ENCODE assay signal across 18 cellular contexts in the genomic region with DNA sequence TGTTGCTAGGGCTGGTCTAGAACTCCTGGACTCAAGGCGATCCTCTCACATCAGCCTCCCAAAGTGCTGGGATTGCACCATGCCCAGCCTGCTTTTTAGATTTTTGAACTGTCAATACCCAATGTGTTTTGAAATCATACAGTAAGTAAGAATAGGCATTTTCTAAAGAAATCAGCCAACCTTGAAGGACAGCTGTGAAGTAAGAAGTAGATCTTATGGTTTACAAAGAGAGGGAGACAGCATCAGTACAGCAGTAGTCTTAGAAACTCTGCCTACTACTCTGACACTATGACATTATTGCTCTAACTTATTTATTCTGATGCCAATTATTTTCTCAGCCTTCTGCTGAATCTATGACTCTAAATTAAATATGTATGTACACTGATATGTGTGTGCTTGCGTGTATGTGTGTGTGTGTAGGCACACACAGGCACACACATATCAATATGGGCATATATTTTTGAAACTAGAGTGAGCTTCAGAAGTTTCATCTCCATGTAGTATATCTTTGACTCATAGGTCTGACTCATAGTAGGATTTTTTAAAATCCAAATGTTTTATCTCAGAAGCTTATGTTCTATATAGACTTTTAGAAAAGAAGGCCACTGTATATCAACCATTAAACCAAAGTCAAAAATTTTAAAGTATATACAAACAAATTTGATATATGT.
DNase-seq lines count a peak whose midpoint lies in the region; ATAC-seq, FAIRE-seq and TF ChIP-seq lines count a peak whose summit lies in the region.
"Had no signal": no experiment of that assay in that cellular context is flagged by ENCODE, and none has a peak within 500 bp of the region (broad histone marks: within the 10 kb centered on the region; RNA-seq: fewer than 3 reads in every experiment).

No MANE protein-coding gene starts in this region.

- FAIRE-seq in bronchial epithelial cell (lab: Jason Lieb, UNC) = no peak
- FAIRE-seq: HTR-8/SVneo had no signal

- H3K27ac Mint-ChIP-seq in activated CD4-positive, alpha-beta memory T cell treated with anti-CD3 and anti-CD28 coated beads for 36 hours = no peak overlapping the region
- H3K27ac Mint-ChIP-seq in CD4-positive, alpha-beta T cell = no peak overlapping the region
- H3K27ac Mint-ChIP-seq: CD4-positive, alpha-beta memory T cell; naive B cell had no signal

- no peak overlapping the region for H3K4me3 ChIP-seq in bronchial epithelial cell (ENCODE audit: low read depth, low read length)
- H3K4me3 ChIP-seq: gastrocnemius medialis had no signal

- CTCF ChIA-PET in activated CD4-positive, alpha-beta memory T cell treated with anti-CD3 and anti-CD28 coated beads for 36 hours (lab: Charles Lee) = no interaction called here
- CTCF ChIA-PET in CD4-positive, alpha-beta T cell (lab: Charles Lee) = no interaction called here

- H3K36me3 Mint-ChIP-seq in activated CD4-positive, alpha-beta memory T cell treated with anti-CD3 and anti-CD28 coated beads for 36 hours = no peaks in the 10 kb centered on the region
- H3K36me3 Mint-ChIP-seq in CD4-positive, alpha-beta T cell (ENCODE audit: low read depth) = no peaks in the 10 kb centered on the region
- H3K36me3 Mint-ChIP-seq: CD4-positive, alpha-beta memory T cell; naive B cell had no signal

- H3K27me3 ChIP-seq in bronchial epithelial cell (ENCODE audit: control insufficient read depth, insufficient read depth, low read length) = no peaks in the 10 kb centered on the region
- H3K27me3 ChIP-seq in CD4-positive, alpha-beta T cell (ENCODE audit: control insufficient read depth, insufficient read depth, low read length) = no peaks in the 10 kb centered on the region
- H3K27me3 ChIP-seq: gastrocnemius medialis had no signal

- H3K27me3 Mint-ChIP-seq in activated CD4-positive, alpha-beta memory T cell treated with anti-CD3 and anti-CD28 coated beads for 36 hours = no peaks in the 10 kb centered on the region
- H3K27me3 Mint-ChIP-seq in CD4-positive, alpha-beta T cell = no peaks in the 10 kb centered on the region
- H3K27me3 Mint-ChIP-seq: naive B cell had no signal

- no peak for TF ChIP-seq CTCF in bronchial epithelial cell (IDR thresholded peaks at IDR 0.05; ENCODE audit: insufficient read depth, low read length, severe bottlenecking)
- no peak for TF ChIP-seq CTCF in CD4-positive, alpha-beta T cell (IDR thresholded peaks at IDR 0.05)

- no peak overlapping the region for H3K4me3 Mint-ChIP-seq in activated CD4-positive, alpha-beta memory T cell treated with anti-CD3 and anti-CD28 coated beads for 36 hours
- H3K4me3 Mint-ChIP-seq in CD4-positive, alpha-beta T cell = no peak overlapping the region
- H3K4me3 Mint-ChIP-seq: CD4-positive, alpha-beta memory T cell; naive B cell had no signal

- POLR2A ChIA-PET in activated CD4-positive, alpha-beta memory T cell treated with anti-CD3 and anti-CD28 coated beads for 36 hours (lab: Charles Lee) = no interaction called here
- POLR2A ChIA-PET in CD4-positive, alpha-beta T cell (lab: Charles Lee) = no interaction called here

- DNase-seq in bronchial epithelial cell (ENCODE audit: low read depth) (peak; percentile 21), middle frontal gyrus (ENCODE audit: extremely low spot score, low spot score) (no peak)
- no peak for DNase-seq in activated CD4-positive, alpha-beta memory T cell treated with anti-CD3 and anti-CD28 coated beads for 36 hours
- DNase-seq in activated CD4-positive, alpha-beta T cell treated with anti-CD3 and anti-CD28 coated beads for 48 hours = no peak
- DNase-seq in CD4-positive, alpha-beta T cell = no peak
- DNase-seq: activated T-cell treated with anti-CD3 and anti-CD28 coated beads, Interleukin-2, amount 50 U/mL, for 1 hour; anterior cingulate cortex; CD4-positive, alpha-beta memory T cell; gastrocnemius medialis; naive B cell; NCI-H1105 treated with DMSO at 0.1 percent for 48 hours; right cardiac atrium; SIG-M5 had no signal

- H3K9me3 Mint-ChIP-seq in activated CD4-positive, alpha-beta memory T cell treated with anti-CD3 and anti-CD28 coated beads for 36 hours = no peaks in the 10 kb centered on the region
- H3K9me3 Mint-ChIP-seq in CD4-positive, alpha-beta T cell = no peaks in the 10 kb centered on the region
- H3K9me3 Mint-ChIP-seq: CD4-positive, alpha-beta memory T cell; naive B cell had no signal

- no peaks in the 10 kb centered on the region for H3K36me3 ChIP-seq in bronchial epithelial cell (ENCODE audit: control insufficient read depth, insufficient read depth, low read length)
- H3K36me3 ChIP-seq: gastrocnemius medialis had no signal

- intact Hi-C loops in activated CD4-positive, alpha-beta memory T cell treated with anti-CD3 and anti-CD28 coated beads for 36 hours (cut with micrococcal nuclease) = loop anchor here (10.0 kb wide), 1 partner anchor 1071 kb away; no protein-coding TSS in a partner anchor
- intact Hi-C loops in CD4-positive, alpha-beta T cell (cut with DNase I, micrococcal nuclease) = loop anchor here (5.0 kb wide), 2 partner anchors 709 to 1069 kb away; no protein-coding TSS in a partner anchor

- no peaks in the 10 kb centered on the region for H3K9me3 ChIP-seq in CD4-positive, alpha-beta T cell (ENCODE audit: control insufficient read depth, low read length)
- H3K9me3 ChIP-seq: gastrocnemius medialis had no signal

- no peaks in the 10 kb centered on the region for H3K4me1 Mint-ChIP-seq in activated CD4-positive, alpha-beta memory T cell treated with anti-CD3 and anti-CD28 coated beads for 36 hours (ENCODE audit: low read depth)
- no peaks in the 10 kb centered on the region for H3K4me1 Mint-ChIP-seq in CD4-positive, alpha-beta T cell (ENCODE audit: low read depth)
- H3K4me1 Mint-ChIP-seq: CD4-positive, alpha-beta memory T cell; naive B cell had no signal

- H3K27ac ChIP-seq in CD4-positive, alpha-beta T cell (ENCODE audit: low read depth, low read length) = no peak overlapping the region
- H3K27ac ChIP-seq: gastrocnemius medialis, VCaP had no signal

- ATAC-seq in GM18867 (IDR thresholded peaks at IDR 0.05; ENCODE audit: unreplicated experiment) (peak; percentile 77), GM21576 (IDR thresholded peaks at IDR 0.05; ENCODE audit: unreplicated experiment) (peak; percentile 84), HG03060 (IDR thresholded peaks at IDR 0.05; ENCODE audit: low read depth, unreplicated experiment) (peak; percentile 56)
- ATAC-seq in CD4-positive, alpha-beta T cell (ENCODE audit: poor library complexity) = no peak
- ATAC-seq: gastrocnemius medialis, right cardiac atrium had no signal
